In the genomic region with DNA sequence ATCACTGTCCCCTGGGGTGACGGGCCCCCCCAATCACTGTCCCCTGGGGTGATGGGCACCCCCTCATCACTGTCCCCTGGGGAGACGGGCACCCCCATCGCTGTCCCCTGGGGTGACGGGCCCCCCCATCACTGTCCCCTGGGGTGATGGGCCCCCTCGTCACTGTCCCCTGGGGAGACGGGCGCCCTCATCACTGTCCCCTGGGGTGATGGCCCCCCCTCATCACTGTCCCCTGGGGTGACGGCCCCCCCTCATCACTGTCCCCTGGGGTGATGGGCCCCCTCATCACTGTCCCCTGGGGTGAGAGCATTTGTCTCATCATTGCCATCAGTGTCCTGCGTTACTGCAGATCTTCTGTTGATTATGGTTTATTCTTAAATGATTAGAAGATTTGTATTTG, we compare ENCODE assay signal across 36 cellular contexts.
"Had no signal": no experiment of that assay in that cellular context is flagged by ENCODE, and none has a peak within 500 bp of the region (broad histone marks: within the 10 kb centered on the region; RNA-seq: fewer than 3 reads in every experiment).

No MANE protein-coding gene starts in this region.

- ATAC-seq: activated CD8-positive, alpha-beta memory T cell treated with anti-CD3 and anti-CD28 coated beads, Interleukin-2, amount 10 ng/mL, durations not matched to agents 7 days and 5 days; activated naive CD8-positive, alpha-beta T cell treated with anti-CD3 and anti-CD28 coated beads, Interleukin-2, amount 50 U/mL, for 24 hours; K562; Right ventricle myocardium inferior; SK-N-SH treated with all-trans-retinoic acid at 6 μM for 48 hours had no signal

- H3K27me3 Mint-ChIP-seq: activated CD4-positive, alpha-beta memory T cell treated with anti-CD3 and anti-CD28 coated beads, Interleukin-2, amount 10 ng/mL, durations not matched to agents 7 days and 5 days; activated CD8-positive, alpha-beta memory T cell treated with anti-CD3 and anti-CD28 coated beads, Interleukin-2, amount 10 ng/mL, durations not matched to agents 7 days and 5 days; activated naive CD4-positive, alpha-beta T cell treated with anti-CD3 and anti-CD28 coated beads, Interleukin-2, amount 10 ng/mL, durations not matched to agents 7 days and 5 days; activated naive CD8-positive, alpha-beta T cell; activated naive CD8-positive, alpha-beta T cell treated with anti-CD3 and anti-CD28 coated beads, Interleukin-2, amount 50 U/mL, for 24 hours had no signal

- H3K4me2 ChIP-seq: PC-9 had no signal

- H3K9me3 Mint-ChIP-seq: activated CD4-positive, alpha-beta memory T cell treated with anti-CD3 and anti-CD28 coated beads, Interleukin-2, amount 10 ng/mL, durations not matched to agents 7 days and 5 days; activated naive CD4-positive, alpha-beta T cell treated with anti-CD3 and anti-CD28 coated beads, Interleukin-2, amount 10 ng/mL, durations not matched to agents 7 days and 5 days; activated naive CD8-positive, alpha-beta T cell treated with anti-CD3 and anti-CD28 coated beads, Interleukin-2, amount 50 U/mL, for 24 hours had no signal

- H3K36me3 Mint-ChIP-seq: activated CD8-positive, alpha-beta memory T cell treated with anti-CD3 and anti-CD28 coated beads, Interleukin-2, amount 10 ng/mL, durations not matched to agents 7 days and 5 days; activated naive CD4-positive, alpha-beta T cell treated with anti-CD3 and anti-CD28 coated beads, Interleukin-2, amount 10 ng/mL, durations not matched to agents 7 days and 5 days; activated naive CD8-positive, alpha-beta T cell had no signal

- H3K27me3 ChIP-seq: brain microvascular endothelial cell, cardiac muscle cell, MG63 had no signal

- DNase-seq: activated CD4-positive, alpha-beta memory T cell treated with anti-CD3 and anti-CD28 coated beads, Interleukin-2, amount 10 ng/mL, durations not matched to agents 7 days and 5 days; activated CD4-positive, alpha-beta T cell treated with anti-CD3 and anti-CD28 coated beads for 1 hour; activated CD4-positive, alpha-beta T cell treated with anti-CD3 and anti-CD28 coated beads for 48 hours; activated CD4-positive, CD25-positive, alpha-beta regulatory T cell; activated CD8-positive, alpha-beta memory T cell treated with anti-CD3 and anti-CD28 coated beads for 24 hours; activated CD8-positive, alpha-beta memory T cell treated with anti-CD3 and anti-CD28 coated beads, Interleukin-2, amount 10 ng/mL, durations not matched to agents 7 days and 5 days; activated CD8-positive, alpha-beta memory T cell treated with anti-CD3 and anti-CD28 coated beads, Interleukin-2, amount 50 U/mL, for 48 hours; activated effector memory CD4-positive, alpha-beta T cell treated with Interleukin-2 at 50 U/mL for 16 hours; activated naive CD4-positive, alpha-beta T cell treated with anti-CD3 and anti-CD28 coated beads, Interleukin-2, amount 10 ng/mL, durations not matched to agents 7 days and 5 days; activated naive CD8-positive, alpha-beta T cell treated with anti-CD3 and anti-CD28 coated beads, Interleukin-2, amount 50 U/mL, for 24 hours; activated T-cell treated with anti-CD3 and anti-CD28 coated beads, Interleukin-2, amount 50 U/mL, for 48 hours; anterior cingulate cortex; brain microvascular endothelial cell; MG63; NCI-H1048; NCI-H1105 treated with DMSO at 0.1 percent for 48 hours; NCI-H1436 treated with DMSO at 0.1 percent for 48 hours; NCI-H1694 treated with DMSO at 0.1 percent for 48 hours; NCI-H2029; NCI-H345; NCI-H526; NCI-H748 treated with DMSO at 0.1 percent for 48 hours; NK-92 treated with Interleukin-12 subunit alpha and Interleukin-12 subunit beta, amount 100 ng/mL, for 24 hours; PC-9; SIG-M5; T-helper 1 cell; T-helper 2 cell; T-helper 9 cell had no signal

- H3K27ac ChIP-seq: brain microvascular endothelial cell, cardiac muscle cell, PC-9, RWPE1, VCaP had no signal

- FAIRE-seq: K562, RCC 7860 had no signal

- H3K36me3 ChIP-seq: brain microvascular endothelial cell, cardiac muscle cell, MG63 had no signal

- H3K27ac Mint-ChIP-seq: activated CD4-positive, alpha-beta memory T cell treated with anti-CD3 and anti-CD28 coated beads, Interleukin-2, amount 10 ng/mL, durations not matched to agents 7 days and 5 days; activated CD8-positive, alpha-beta memory T cell treated with anti-CD3 and anti-CD28 coated beads, Interleukin-2, amount 10 ng/mL, durations not matched to agents 7 days and 5 days; activated naive CD4-positive, alpha-beta T cell treated with anti-CD3 and anti-CD28 coated beads, Interleukin-2, amount 10 ng/mL, durations not matched to agents 7 days and 5 days; activated naive CD8-positive, alpha-beta T cell; activated naive CD8-positive, alpha-beta T cell treated with anti-CD3 and anti-CD28 coated beads, Interleukin-2, amount 50 U/mL, for 24 hours had no signal

- H3K4me3 ChIP-seq: cardiac muscle cell, K562, MG63, PC-9 had no signal

- H3K4me3 Mint-ChIP-seq: activated CD4-positive, alpha-beta memory T cell treated with anti-CD3 and anti-CD28 coated beads, Interleukin-2, amount 10 ng/mL, durations not matched to agents 7 days and 5 days; activated CD8-positive, alpha-beta memory T cell treated with anti-CD3 and anti-CD28 coated beads, Interleukin-2, amount 10 ng/mL, durations not matched to agents 7 days and 5 days; activated naive CD4-positive, alpha-beta T cell treated with anti-CD3 and anti-CD28 coated beads, Interleukin-2, amount 10 ng/mL, durations not matched to agents 7 days and 5 days; activated naive CD8-positive, alpha-beta T cell; activated naive CD8-positive, alpha-beta T cell treated with anti-CD3 and anti-CD28 coated beads, Interleukin-2, amount 50 U/mL, for 24 hours had no signal

- H2AFZ ChIP-seq: PC-9 had no signal

- H3K9me3 ChIP-seq: MG63 had no signal
